In genomic region chr20:63090052-63090451, GRCh38 we compare ENCODE assay signal across 16 cellular contexts.
DNase-seq lines count a peak whose midpoint lies in the region; ATAC-seq and TF ChIP-seq lines count a peak whose summit lies in the region.
"Had no signal": no experiment of that assay in that cellular context is flagged by ENCODE, and none has a peak within 500 bp of the region (broad histone marks: within the 10 kb centered on the region; RNA-seq: fewer than 3 reads in every experiment).

No MANE protein-coding gene starts in this region.

- intact Hi-C loops in left ventricle myocardium inferior (cut with micrococcal nuclease) (no loop called here), Right ventricle myocardium inferior (cut with DNase I) (no loop called here), right lobe of liver (cut with DNase I) (no loop called here), testis (cut with DNase I; ENCODE audit: low total_unique reads) (no loop called here)

- DNase-seq in left ventricle myocardium inferior (peak; percentile 0), Right ventricle myocardium inferior (ENCODE audit: missing footprints) (no peak), WERI-Rb-1 (peak; percentile 3), right lobe of liver (peak in 2 of 3 donors; percentile 2 to 16), testis (peak; percentile 2), NOMO-1 treated with dmso at 0.1 percent for 144 hours (lab: John Stamatoyannopoulos, UW; ENCODE audit: unreplicated experiment) (no peak), NOMO-1 (lab: John Stamatoyannopoulos, UW; ENCODE audit: unreplicated experiment in 2 of 2) (no peak), H4 (ENCODE audit: low spot score) (no peak)
- DNase-seq: CD4-positive, CD25-positive, alpha-beta regulatory T cell; DMS53; HCEC 1CT; NCI-H1092; NCI-H146; NCI-H524; SIG-M5 had no signal

- H3K27me3 ChIP-seq in left ventricle myocardium inferior (ENCODE audit: low read depth) (peaks cover 100% of the 10 kb centered on the region), WERI-Rb-1 (ENCODE audit: insufficient read depth, low read depth, severe bottlenecking) (no peaks in the 10 kb centered on the region), right lobe of liver (no peaks in the 10 kb centered on the region), testis (no peaks in the 10 kb centered on the region)

- WGBS in right lobe of liver (ENCODE audit: insufficient coverage, low coverage, low lambda C conversion rate, missing lambda C conversion rate), result 71% methylated on average over 5 of the region's 7 CpGs
- WGBS in testis, 2 donors, result 87 to 93% methylated on average over 6 to 7 of the region's 7 CpGs

- TF ChIP-seq POLR2A in right lobe of liver (IDR thresholded peaks at IDR 0.05) (no peak), testis (IDR thresholded peaks at IDR 0.05) (no peak)

- H3K9me3 ChIP-seq in left ventricle myocardium inferior (replicated peaks) (no peaks in the 10 kb centered on the region), WERI-Rb-1 (ENCODE audit: severe bottlenecking) (no peaks in the 10 kb centered on the region), right lobe of liver (no peaks in the 10 kb centered on the region), testis (no peaks in the 10 kb centered on the region)
- H3K9me3 ChIP-seq: Caco-2 had no signal

- no peak overlapping the region for H3K27ac ChIP-seq in left ventricle myocardium inferior (replicated peaks)
- no peak overlapping the region for H3K27ac ChIP-seq in WERI-Rb-1
- H3K27ac ChIP-seq in right lobe of liver, result no peak overlapping the region
- no peak overlapping the region for H3K27ac ChIP-seq in testis

- H3K4me1 ChIP-seq in left ventricle myocardium inferior (no peaks in the 10 kb centered on the region), right lobe of liver (no peaks in the 10 kb centered on the region), testis (no peaks in the 10 kb centered on the region)
- H3K4me1 ChIP-seq: Caco-2 had no signal

- TF ChIP-seq CTCF in left ventricle myocardium inferior (IDR thresholded peaks at IDR 0.05; ENCODE audit: borderline replicate concordance), result no peak
- no peak for TF ChIP-seq CTCF in WERI-Rb-1 (IDR thresholded peaks at IDR 0.05; ENCODE audit: low read depth, low read length)
- no peak for TF ChIP-seq CTCF in right lobe of liver (IDR thresholded peaks at IDR 0.05)
- TF ChIP-seq CTCF in testis (IDR thresholded peaks at IDR 0.05), result no peak

- H3K36me3 ChIP-seq in left ventricle myocardium inferior (no peaks in the 10 kb centered on the region), WERI-Rb-1 (no peaks in the 10 kb centered on the region), right lobe of liver (no peaks in the 10 kb centered on the region), testis (ENCODE audit: low read depth, missing control alignments) (no peaks in the 10 kb centered on the region)

- no peak overlapping the region for H3K4me3 ChIP-seq in left ventricle myocardium inferior
- no peak overlapping the region for H3K4me3 ChIP-seq in WERI-Rb-1 (ENCODE audit: low read depth, low read length)
- no peak overlapping the region for H3K4me3 ChIP-seq in right lobe of liver
- H3K4me3 ChIP-seq in testis, result no peak overlapping the region

- no peak for ATAC-seq in Right ventricle myocardium inferior
- no peak for ATAC-seq in right lobe of liver

Comparison
In these comparisons a context has a peak if more than half of its experiments do, and no peak if none do; other contexts are left out.
1. DNase-seq: peak in left ventricle myocardium inferior (single experiment), WERI-Rb-1 (single experiment), right lobe of liver (2 of 3) and testis (single experiment); none in Right ventricle myocardium inferior (single experiment), NOMO-1 treated with dmso at 0.1 percent for 144 hours (single experiment), NOMO-1 (0 of 2) and H4 (single experiment).